ENCODE assay signal across 1 cellular context in genomic region chr15:85800460-85801123, GRCh38.
TF ChIP-seq lines count a peak whose summit lies in the region.

No MANE protein-coding gene starts in this region.

TF ChIP-seq in HepG2, 621 proteins besides CTCF, POLR2A, EP300 and RAD21 (continued from another document and continues in another):
- TF ChIP-seq RNF219 (CRISPR knock-in tag; IDR thresholded peaks at IDR 0.05) (no peak), ZNF383 (CRISPR knock-in tag; IDR thresholded peaks at IDR 0.05; ENCODE audit: borderline replicate concordance) (no peak), ZBTB21 (CRISPR knock-in tag; IDR thresholded peaks at IDR 0.05) (0 out of 2 replicates have a peak, but pooled peaks have one; percentile 30), GATAD2A (CRISPR knock-in tag; IDR thresholded peaks at IDR 0.05) (no peak), SCMH1 (CRISPR knock-in tag; IDR thresholded peaks at IDR 0.05; ENCODE audit: borderline replicate concordance) (no peak), ZNF800 (CRISPR knock-in tag; IDR thresholded peaks at IDR 0.05) (no peak), ELF1 (CRISPR knock-in tag; IDR thresholded peaks at IDR 0.05) (no peak), KLF6 (CRISPR knock-in tag; IDR thresholded peaks at IDR 0.05) (no peak), SMAD1 (CRISPR knock-in tag; IDR thresholded peaks at IDR 0.05; ENCODE audit: borderline replicate concordance, low read depth) (no peak), ZBTB25 (CRISPR knock-in tag; IDR thresholded peaks at IDR 0.05) (no peak), IRF2 (CRISPR knock-in tag; IDR thresholded peaks at IDR 0.05) (peak; percentile 23; the same call in 1 of the 2 replicates), NFIC (IDR thresholded peaks at IDR 0.05; ENCODE audit: low read length) (no peak), ZXDC (CRISPR knock-in tag; IDR thresholded peaks at IDR 0.05) (no peak), HOXA5 (CRISPR knock-in tag; IDR thresholded peaks at IDR 0.05) (no peak), SAP130 (CRISPR knock-in tag; IDR thresholded peaks at IDR 0.05; ENCODE audit: low read depth) (0 out of 2 replicates have a peak, but pooled peaks have one; percentile 42), MAFK (conservative IDR thresholded peaks at IDR 0.05 in 1 of 2, IDR thresholded peaks at IDR 0.05 in 1 of 2; ENCODE audit: low read length in 2 of 2) (peak in 1 of 2 experiments; percentile 1; a peak in 1 of 4 replicates), ISX (CRISPR knock-in tag; conservative IDR thresholded peaks at IDR 0.05) (no peak), KIAA2018 (CRISPR knock-in tag; IDR thresholded peaks at IDR 0.05; ENCODE audit: borderline replicate concordance) (no peak)
- TF ChIP-seq, protein P1, sequence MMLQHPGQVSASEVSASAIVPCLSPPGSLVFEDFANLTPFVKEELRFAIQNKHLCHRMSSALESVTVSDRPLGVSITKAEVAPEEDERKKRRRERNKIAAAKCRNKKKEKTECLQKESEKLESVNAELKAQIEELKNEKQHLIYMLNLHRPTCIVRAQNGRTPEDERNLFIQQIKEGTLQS (CRISPR knock-in tag; IDR thresholded peaks at IDR 0.05), result peak; percentile 73; the same call in 1 of the 2 replicates
- TF ChIP-seq, protein P2, sequence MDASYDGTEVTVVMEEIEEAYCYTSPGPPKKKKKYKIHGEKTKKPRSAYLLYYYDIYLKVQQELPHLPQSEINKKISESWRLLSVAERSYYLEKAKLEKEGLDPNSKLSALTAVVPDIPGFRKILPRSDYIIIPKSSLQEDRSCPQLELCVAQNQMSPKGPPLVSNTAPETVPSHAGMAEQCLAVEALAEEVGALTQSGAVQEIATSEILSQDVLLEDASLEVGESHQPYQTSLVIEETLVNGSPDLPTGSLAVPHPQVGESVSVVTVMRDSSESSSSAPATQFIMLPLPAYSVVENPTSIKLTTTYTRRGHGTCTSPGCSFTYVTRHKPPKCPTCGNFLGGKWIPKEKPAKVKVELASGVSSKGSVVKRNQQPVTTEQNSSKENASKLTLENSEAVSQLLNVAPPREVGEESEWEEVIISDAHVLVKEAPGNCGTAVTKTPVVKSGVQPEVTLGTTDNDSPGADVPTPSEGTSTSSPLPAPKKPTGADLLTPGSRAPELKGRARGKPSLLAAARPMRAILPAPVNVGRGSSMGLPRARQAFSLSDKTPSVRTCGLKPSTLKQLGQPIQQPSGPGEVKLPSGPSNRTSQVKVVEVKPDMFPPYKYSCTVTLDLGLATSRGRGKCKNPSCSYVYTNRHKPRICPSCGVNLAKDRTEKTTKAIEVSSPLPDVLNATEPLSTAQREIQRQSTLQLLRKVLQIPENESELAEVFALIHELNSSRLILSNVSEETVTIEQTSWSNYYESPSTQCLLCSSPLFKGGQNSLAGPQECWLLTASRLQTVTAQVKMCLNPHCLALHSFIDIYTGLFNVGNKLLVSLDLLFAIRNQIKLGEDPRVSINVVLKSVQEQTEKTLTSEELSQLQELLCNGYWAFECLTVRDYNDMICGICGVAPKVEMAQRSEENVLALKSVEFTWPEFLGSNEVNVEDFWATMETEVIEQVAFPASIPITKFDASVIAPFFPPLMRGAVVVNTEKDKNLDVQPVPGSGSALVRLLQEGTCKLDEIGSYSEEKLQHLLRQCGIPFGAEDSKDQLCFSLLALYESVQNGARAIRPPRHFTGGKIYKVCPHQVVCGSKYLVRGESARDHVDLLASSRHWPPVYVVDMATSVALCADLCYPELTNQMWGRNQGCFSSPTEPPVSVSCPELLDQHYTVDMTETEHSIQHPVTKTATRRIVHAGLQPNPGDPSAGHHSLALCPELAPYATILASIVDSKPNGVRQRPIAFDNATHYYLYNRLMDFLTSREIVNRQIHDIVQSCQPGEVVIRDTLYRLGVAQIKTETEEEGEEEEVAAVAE (CRISPR knock-in tag; IDR thresholded peaks at IDR 0.05; ENCODE audit: borderline replicate concordance), result no peak
- TF ChIP-seq, protein P3, sequence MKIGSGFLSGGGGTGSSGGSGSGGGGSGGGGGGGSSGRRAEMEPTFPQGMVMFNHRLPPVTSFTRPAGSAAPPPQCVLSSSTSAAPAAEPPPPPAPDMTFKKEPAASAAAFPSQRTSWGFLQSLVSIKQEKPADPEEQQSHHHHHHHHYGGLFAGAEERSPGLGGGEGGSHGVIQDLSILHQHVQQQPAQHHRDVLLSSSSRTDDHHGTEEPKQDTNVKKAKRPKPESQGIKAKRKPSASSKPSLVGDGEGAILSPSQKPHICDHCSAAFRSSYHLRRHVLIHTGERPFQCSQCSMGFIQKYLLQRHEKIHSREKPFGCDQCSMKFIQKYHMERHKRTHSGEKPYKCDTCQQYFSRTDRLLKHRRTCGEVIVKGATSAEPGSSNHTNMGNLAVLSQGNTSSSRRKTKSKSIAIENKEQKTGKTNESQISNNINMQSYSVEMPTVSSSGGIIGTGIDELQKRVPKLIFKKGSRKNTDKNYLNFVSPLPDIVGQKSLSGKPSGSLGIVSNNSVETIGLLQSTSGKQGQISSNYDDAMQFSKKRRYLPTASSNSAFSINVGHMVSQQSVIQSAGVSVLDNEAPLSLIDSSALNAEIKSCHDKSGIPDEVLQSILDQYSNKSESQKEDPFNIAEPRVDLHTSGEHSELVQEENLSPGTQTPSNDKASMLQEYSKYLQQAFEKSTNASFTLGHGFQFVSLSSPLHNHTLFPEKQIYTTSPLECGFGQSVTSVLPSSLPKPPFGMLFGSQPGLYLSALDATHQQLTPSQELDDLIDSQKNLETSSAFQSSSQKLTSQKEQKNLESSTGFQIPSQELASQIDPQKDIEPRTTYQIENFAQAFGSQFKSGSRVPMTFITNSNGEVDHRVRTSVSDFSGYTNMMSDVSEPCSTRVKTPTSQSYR (CRISPR knock-in tag; IDR thresholded peaks at IDR 0.05; ENCODE audit: borderline replicate concordance), result no peak
- TF ChIP-seq, protein P4, sequence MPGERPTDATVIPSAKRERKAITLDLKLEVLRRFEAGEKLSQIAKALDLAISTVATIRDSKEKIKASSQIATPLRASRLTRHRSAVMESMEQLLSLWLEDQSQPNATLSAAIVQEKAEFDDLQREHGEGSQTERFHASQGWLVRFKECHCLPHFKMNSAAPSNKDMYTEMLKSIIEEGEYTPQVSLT (CRISPR knock-in tag; IDR thresholded peaks at IDR 0.05; ENCODE audit: borderline replicate concordance, low read depth), result no peak
- TF ChIP-seq, protein P5, sequence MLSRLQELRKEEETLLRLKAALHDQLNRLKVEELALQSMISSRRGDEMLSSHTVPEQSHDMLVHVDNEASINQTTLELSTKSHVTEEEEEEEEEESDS (CRISPR knock-in tag; IDR thresholded peaks at IDR 0.05; ENCODE audit: borderline replicate concordance), result no peak
